In genomic region chr6:19902201-19902600, GRCh38 we compare ENCODE assay signal across 8 cellular contexts.
"Had no signal": no experiment of that assay in that cellular context is flagged by ENCODE, and none has a peak within 500 bp of the region (broad histone marks: within the 10 kb centered on the region; RNA-seq: fewer than 3 reads in every experiment).

No MANE protein-coding gene starts in this region.

- H3K27ac Mint-ChIP-seq: HFFc6 had no signal

- H3K9me3 Mint-ChIP-seq: HFFc6 had no signal

- H3K36me3 ChIP-seq: HAP-1 had no signal

- H3K4me3 Mint-ChIP-seq: HFFc6 had no signal

- DNase-seq: GM23248, GOT3, H7, HFFc6, IMR-90 had no signal

- ATAC-seq: HCT116, K562 had no signal

- H3K27ac ChIP-seq: GM23248 had no signal

- H3K9me3 ChIP-seq: HAP-1 had no signal

- H3K4me3 ChIP-seq: GM23248, HAP-1, K562 had no signal

- H3K4me1 ChIP-seq: HAP-1 had no signal
